In the genomic region with DNA sequence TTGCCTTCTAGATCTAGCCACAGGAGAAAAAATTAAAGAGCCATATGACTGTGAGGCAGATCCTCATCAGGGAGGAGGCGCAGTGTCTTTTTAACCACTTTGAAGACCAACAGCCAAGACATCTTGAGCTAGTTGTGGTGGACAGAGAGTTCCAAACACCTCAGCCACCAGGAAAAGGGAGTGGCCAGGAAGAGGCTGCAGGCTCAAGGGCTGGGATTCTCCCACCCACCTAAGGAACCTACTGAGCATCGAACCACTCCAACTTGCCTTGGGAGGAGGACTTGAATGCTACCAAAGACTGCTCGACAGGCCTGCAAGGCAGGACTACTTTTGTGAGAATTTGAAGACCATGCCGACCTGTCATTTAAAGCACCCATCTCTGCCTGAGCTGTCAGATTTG, we compare ENCODE assay signal across 16 cellular contexts.
DNase-seq lines count a peak whose midpoint lies in the region; ATAC-seq and TF ChIP-seq lines count a peak whose summit lies in the region.
"Had no signal": no experiment of that assay in that cellular context is flagged by ENCODE, and none has a peak within 500 bp of the region (broad histone marks: within the 10 kb centered on the region; RNA-seq: fewer than 3 reads in every experiment).

No MANE protein-coding gene starts in this region.

- no peaks in the 10 kb centered on the region for H3K79me2 ChIP-seq in Loucy (ENCODE audit: insufficient read depth, low read length)
- no peaks in the 10 kb centered on the region for H3K79me2 ChIP-seq in SU-DHL-6 (ENCODE audit: insufficient read depth, low read length)

- peak overlapping the region; percentile 21 for H3K4me2 ChIP-seq in Loucy (ENCODE audit: low read depth, low read length, poor library complexity, severe bottlenecking)
- H3K4me2 ChIP-seq in SU-DHL-6 (ENCODE audit: low read depth, low read length, poor library complexity, severe bottlenecking), result peak overlapping the region; percentile 23

- TF ChIP-seq CTCF in Loucy (conservative IDR thresholded peaks at IDR 0.05; ENCODE audit: low read length), result no peak
- TF ChIP-seq CTCF in SU-DHL-6 (IDR thresholded peaks at IDR 0.05; ENCODE audit: insufficient read depth, low read length, poor library complexity, severe bottlenecking), result no peak
- no peak for TF ChIP-seq CTCF in neutrophil (IDR thresholded peaks at IDR 0.05)

- no peak for ATAC-seq in GM19035 (IDR thresholded peaks at IDR 0.05; ENCODE audit: unreplicated experiment)
- ATAC-seq in HG02938 (IDR thresholded peaks at IDR 0.05; ENCODE audit: unreplicated experiment), result no peak
- ATAC-seq in HG03571 (IDR thresholded peaks at IDR 0.05; ENCODE audit: unreplicated experiment), result no peak

- 0 out of 2 replicates have a peak overlapping the region, but pooled peaks have one; percentile 24 for H3K27ac ChIP-seq in SU-DHL-6 (ENCODE audit: low read depth, low read length)
- peak overlapping the region; percentile 1 for H3K27ac ChIP-seq in neutrophil
- H3K27ac ChIP-seq: Peyer's patch had no signal

- H3K9me3 ChIP-seq in Loucy (ENCODE audit: insufficient read depth, low read depth, low read length) (no peaks in the 10 kb centered on the region), SU-DHL-6 (ENCODE audit: insufficient read depth, low read length) (no peaks in the 10 kb centered on the region), neutrophil (no peaks in the 10 kb centered on the region)
- H3K9me3 ChIP-seq: Peyer's patch had no signal

- H3K36me3 ChIP-seq in Loucy (ENCODE audit: insufficient read depth, low read length), result no peaks in the 10 kb centered on the region
- H3K36me3 ChIP-seq in SU-DHL-6 (ENCODE audit: low read length), result no peaks in the 10 kb centered on the region
- no peaks in the 10 kb centered on the region for H3K36me3 ChIP-seq in neutrophil
- H3K36me3 ChIP-seq: Peyer's patch had no signal

- H3K9ac ChIP-seq in Loucy (ENCODE audit: low read depth, low read length, poor library complexity, severe bottlenecking) (peak overlapping the region; percentile 15), SU-DHL-6 (ENCODE audit: low read length) (no peak overlapping the region)

- H3K27me3 ChIP-seq in Loucy (ENCODE audit: insufficient read depth, low read length, poor library complexity, severe bottlenecking) (no peaks in the 10 kb centered on the region), SU-DHL-6 (ENCODE audit: low read length) (no peaks in the 10 kb centered on the region), neutrophil (no peaks in the 10 kb centered on the region)
- H3K27me3 ChIP-seq: Peyer's patch had no signal

- H2AFZ ChIP-seq in Loucy (ENCODE audit: low read length), result peak overlapping the region; percentile 74
- peak overlapping the region; percentile 71 for H2AFZ ChIP-seq in SU-DHL-6 (ENCODE audit: low read depth, low read length, severe bottlenecking)

- H3K4me3 ChIP-seq in Loucy (ENCODE audit: low read length, poor library complexity, severe bottlenecking), result no peak overlapping the region
- no peak overlapping the region for H3K4me3 ChIP-seq in SU-DHL-6 (ENCODE audit: insufficient read depth, low read length, poor library complexity, severe bottlenecking)
- H3K4me3 ChIP-seq in neutrophil (ENCODE audit: low read depth in 1 of 2, low read length in 1 of 2), result no peak overlapping the region
- H3K4me3 ChIP-seq: Peyer's patch had no signal

- H4K20me1 ChIP-seq in Loucy (ENCODE audit: insufficient read depth, low read length, poor library complexity, severe bottlenecking), result no peaks in the 10 kb centered on the region
- H4K20me1 ChIP-seq in SU-DHL-6 (ENCODE audit: low read depth, low read length), result no peaks in the 10 kb centered on the region

- peaks cover 9% of the 10 kb centered on the region for H3K4me1 ChIP-seq in Loucy (ENCODE audit: insufficient read depth, low read length, poor library complexity, severe bottlenecking)
- peaks cover 2 to 4% of the 10 kb centered on the region in 2 experiments for H3K4me1 ChIP-seq in neutrophil (ENCODE audit: control insufficient read depth in 1 of 2, insufficient read depth in 1 of 2, low read depth in 1 of 2, low read length in 1 of 2)
- H3K4me1 ChIP-seq: Peyer's patch had no signal

- DNase-seq in activated CD8-positive, alpha-beta memory T cell treated with anti-CD3 and anti-CD28 coated beads for 24 hours, result peak; percentile 30
- DNase-seq in activated CD8-positive, alpha-beta memory T cell treated with anti-CD3 and anti-CD28 coated beads, Interleukin-2, amount 50 U/mL, for 4 hours, result no peak
- DNase-seq: 8988T, COR-L47, GF-D8, KG1, NCI-H1092, NCI-H1436 treated with DMSO at 0.1 percent for 48 hours, NCI-H2029, Peyer's patch had no signal

- H3F3A ChIP-seq in Loucy (ENCODE audit: low read depth), result no peaks in the 10 kb centered on the region
- no peaks in the 10 kb centered on the region for H3F3A ChIP-seq in SU-DHL-6 (ENCODE audit: insufficient read depth)

- H3K9me2 ChIP-seq in Loucy (replicated peaks; ENCODE audit: low read depth, low read length) (no peaks in the 10 kb centered on the region), SU-DHL-6 (replicated peaks; ENCODE audit: insufficient read depth, low read length) (no peaks in the 10 kb centered on the region)
